In genomic region chr9:129775443-129775842, GRCh38 we compare ENCODE assay signal across 1 cellular context.
TF ChIP-seq lines count a peak whose summit lies in the region.

No MANE protein-coding gene starts in this region.

TF ChIP-seq in HEK293, 187 proteins besides CTCF, POLR2A, EP300 and RAD21 (continued from another document):
- TF ChIP-seq, protein P1, sequence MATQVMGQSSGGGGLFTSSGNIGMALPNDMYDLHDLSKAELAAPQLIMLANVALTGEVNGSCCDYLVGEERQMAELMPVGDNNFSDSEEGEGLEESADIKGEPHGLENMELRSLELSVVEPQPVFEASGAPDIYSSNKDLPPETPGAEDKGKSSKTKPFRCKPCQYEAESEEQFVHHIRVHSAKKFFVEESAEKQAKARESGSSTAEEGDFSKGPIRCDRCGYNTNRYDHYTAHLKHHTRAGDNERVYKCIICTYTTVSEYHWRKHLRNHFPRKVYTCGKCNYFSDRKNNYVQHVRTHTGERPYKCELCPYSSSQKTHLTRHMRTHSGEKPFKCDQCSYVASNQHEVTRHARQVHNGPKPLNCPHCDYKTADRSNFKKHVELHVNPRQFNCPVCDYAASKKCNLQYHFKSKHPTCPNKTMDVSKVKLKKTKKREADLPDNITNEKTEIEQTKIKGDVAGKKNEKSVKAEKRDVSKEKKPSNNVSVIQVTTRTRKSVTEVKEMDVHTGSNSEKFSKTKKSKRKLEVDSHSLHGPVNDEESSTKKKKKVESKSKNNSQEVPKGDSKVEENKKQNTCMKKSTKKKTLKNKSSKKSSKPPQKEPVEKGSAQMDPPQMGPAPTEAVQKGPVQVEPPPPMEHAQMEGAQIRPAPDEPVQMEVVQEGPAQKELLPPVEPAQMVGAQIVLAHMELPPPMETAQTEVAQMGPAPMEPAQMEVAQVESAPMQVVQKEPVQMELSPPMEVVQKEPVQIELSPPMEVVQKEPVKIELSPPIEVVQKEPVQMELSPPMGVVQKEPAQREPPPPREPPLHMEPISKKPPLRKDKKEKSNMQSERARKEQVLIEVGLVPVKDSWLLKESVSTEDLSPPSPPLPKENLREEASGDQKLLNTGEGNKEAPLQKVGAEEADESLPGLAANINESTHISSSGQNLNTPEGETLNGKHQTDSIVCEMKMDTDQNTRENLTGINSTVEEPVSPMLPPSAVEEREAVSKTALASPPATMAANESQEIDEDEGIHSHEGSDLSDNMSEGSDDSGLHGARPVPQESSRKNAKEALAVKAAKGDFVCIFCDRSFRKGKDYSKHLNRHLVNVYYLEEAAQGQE (tag by site-specific recombination; IDR thresholded peaks at IDR 0.05), result no peak
- TF ChIP-seq, protein P2, sequence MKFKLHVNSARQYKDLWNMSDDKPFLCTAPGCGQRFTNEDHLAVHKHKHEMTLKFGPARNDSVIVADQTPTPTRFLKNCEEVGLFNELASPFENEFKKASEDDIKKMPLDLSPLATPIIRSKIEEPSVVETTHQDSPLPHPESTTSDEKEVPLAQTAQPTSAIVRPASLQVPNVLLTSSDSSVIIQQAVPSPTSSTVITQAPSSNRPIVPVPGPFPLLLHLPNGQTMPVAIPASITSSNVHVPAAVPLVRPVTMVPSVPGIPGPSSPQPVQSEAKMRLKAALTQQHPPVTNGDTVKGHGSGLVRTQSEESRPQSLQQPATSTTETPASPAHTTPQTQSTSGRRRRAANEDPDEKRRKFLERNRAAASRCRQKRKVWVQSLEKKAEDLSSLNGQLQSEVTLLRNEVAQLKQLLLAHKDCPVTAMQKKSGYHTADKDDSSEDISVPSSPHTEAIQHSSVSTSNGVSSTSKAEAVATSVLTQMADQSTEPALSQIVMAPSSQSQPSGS (tag by site-specific recombination; IDR thresholded peaks at IDR 0.05; ENCODE audit: low read depth), result no peak
